Comparison of ENCODE assay signal across 19 cellular contexts in the genomic region with DNA sequence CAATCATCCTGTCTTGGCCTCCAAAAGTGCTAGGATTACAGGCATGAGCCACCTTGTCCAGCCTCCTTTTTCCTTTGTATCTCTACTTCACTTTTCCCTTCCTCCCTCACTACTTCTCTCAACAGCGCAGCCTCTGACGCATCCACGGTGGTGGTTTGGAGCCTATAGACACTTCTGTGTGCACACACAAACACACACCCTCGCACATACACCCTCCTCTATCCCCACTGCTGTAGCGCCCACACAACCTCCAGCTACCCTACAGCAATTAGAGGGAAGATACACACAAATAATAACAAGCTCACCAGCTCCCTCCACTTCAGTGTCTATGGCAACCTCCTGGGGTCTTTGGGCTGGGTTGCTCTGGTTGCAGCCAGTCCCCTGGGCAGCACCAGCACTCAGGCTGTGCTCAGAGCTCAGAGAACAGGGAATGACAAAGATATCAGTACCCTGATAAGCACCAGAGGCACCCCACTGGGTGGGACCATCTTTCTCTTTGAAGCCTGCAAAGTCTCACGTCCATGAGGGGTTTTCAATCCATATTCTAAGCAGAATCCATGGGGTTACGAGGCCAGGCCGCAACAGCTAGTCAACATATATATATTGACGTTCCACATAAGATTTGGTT. TPM values are rescaled to one million over a fixed set of nuclear protein-coding genes. Genes with fewer than 3 reads are reported as not detected.
DNase-seq lines count a peak whose midpoint lies in the region; FAIRE-seq and TF ChIP-seq lines count a peak whose summit lies in the region.
"Had no signal": no experiment of that assay in that cellular context is flagged by ENCODE, and none has a peak within 500 bp of the region (broad histone marks: within the 10 kb centered on the region; RNA-seq: fewer than 3 reads in every experiment).

No MANE protein-coding gene starts in this region.

- no peak overlapping the region for H3K27ac ChIP-seq in CD4-positive, alpha-beta memory T cell (ENCODE audit: low read depth, low read length)
- no peak overlapping the region for H3K27ac ChIP-seq in HEK293 (ENCODE audit: extremely low read depth, low read depth, low read length)
- H3K27ac ChIP-seq in H1 (ENCODE audit: low read depth, low read length) = no peak overlapping the region
- H3K27ac ChIP-seq in neural progenitor cell = no peak overlapping the region
- H3K27ac ChIP-seq: suprapubic skin had no signal

- H3K18ac ChIP-seq in H1 (ENCODE audit: extremely low read depth, low read length) = no peak overlapping the region

- POLR2A ChIA-PET in CD4-positive, alpha-beta memory T cell (lab: Charles Lee; ENCODE audit: partially characterized antibody) = interaction anchor here (0.6 to 7.2 kb wide), 8 partner anchors 11 to 105 kb away, joined by 3 to 52 read pairs (median 11); a partner anchor contains a TSS
- POLR2A ChIA-PET in HEK293 (lab: Yijun Ruan, JAX) (interaction anchor here (0.5 kb wide), 1 partner anchor 81 kb away, joined by 4 read pairs; no protein-coding TSS in a partner anchor), H1 (lab: Charles Lee; ENCODE audit: partially characterized antibody) (interaction anchor here (0.7 to 1.8 kb wide), 2 partner anchors 12 to 105 kb away, joined by 4 to 6 read pairs; a partner anchor contains a TSS)

- no peaks in the 10 kb centered on the region for H3K36me3 ChIP-seq in CD4-positive, alpha-beta memory T cell (ENCODE audit: insufficient read depth, low read length)
- H3K36me3 ChIP-seq in HEK293 (ENCODE audit: control insufficient read depth in 2 of 2, insufficient read depth in 1 of 2, low read length in 2 of 2) (no peaks in the 10 kb centered on the region), H1 (ENCODE audit: control insufficient read depth in 2 of 4, insufficient read depth in 4 of 4, low read length in 3 of 4) (no peaks in the 10 kb centered on the region), neural progenitor cell (no peaks in the 10 kb centered on the region)
- H3K36me3 ChIP-seq: suprapubic skin, vagina had no signal

- TF ChIP-seq CTCF in HEK293 (tag by site-specific recombination; IDR thresholded peaks at IDR 0.05) (no peak), H1 (IDR thresholded peaks at IDR 0.05; ENCODE audit: control extremely low read depth in 1 of 3, insufficient read depth in 1 of 3, low read depth in 1 of 3, low read length in 3 of 3) (no peak), neural progenitor cell (IDR thresholded peaks at IDR 0.05) (no peak), endothelial cell (IDR thresholded peaks at IDR 0.05; ENCODE audit: unreplicated experiment) (no peak)

- no peak overlapping the region for H3K4ac ChIP-seq in H1 (replicated peaks; ENCODE audit: insufficient read length, low read depth, low read length)

- no peak overlapping the region; the same call in 1 of the 2 replicates for H2BK5ac ChIP-seq in H1 (ENCODE audit: low read depth, low read length)

- H2AFZ ChIP-seq in H1 (ENCODE audit: low read length) (no peak overlapping the region), neural progenitor cell (replicated peaks) (no peak overlapping the region)

- no peak overlapping the region for H3K9ac ChIP-seq in H1 (replicated peaks in 1 of 4; ENCODE audit: extremely low read depth in 1 of 4, low read depth in 3 of 4, low read length in 3 of 4)
- no peak overlapping the region for H3K9ac ChIP-seq in neural progenitor cell

- no peak overlapping the region for H4K5ac ChIP-seq in H1 (ENCODE audit: insufficient read length, low read depth, low read length)

- WGBS in H1 (ENCODE audit: extremely low coverage in 1 of 2, insufficient coverage in 1 of 2, insufficient read length in 1 of 2, insufficient replicate concordance in 2 of 2, low coverage in 1 of 2, low lambda C conversion rate in 2 of 2, missing lambda C conversion rate in 1 of 2), 2 experiments = 91% methylated on average over 9 of the region's 9 CpGs; no CpG with 5 or more reads in 1 of the 2 experiments

- H3K79me2 ChIP-seq in H1 (ENCODE audit: control insufficient read depth in 1 of 2, insufficient read depth in 2 of 2, low read length in 2 of 2) (peaks cover 0 to 8% of the 10 kb centered on the region in 2 experiments; a peak in 2 of 4 replicates), neural progenitor cell (ENCODE audit: low read depth) (peaks cover 5% of the 10 kb centered on the region)

- no peaks in the 10 kb centered on the region for H3K27me3 Mint-ChIP-seq in CD4-positive, alpha-beta memory T cell
- H3K27me3 Mint-ChIP-seq in neural progenitor cell (ENCODE audit: insufficient read depth, low read depth) (peaks cover 12% of the 10 kb centered on the region), endothelial cell (ENCODE audit: unreplicated experiment) (peaks cover 15% of the 10 kb centered on the region)
- H3K27me3 Mint-ChIP-seq: activated T-helper 17 cell treated with anti-CD3 and anti-CD28 coated beads, Interleukin-2, amount 50 U/mL, for 72 hours had no signal

- H2BK120ac ChIP-seq in H1 (replicated peaks; ENCODE audit: low read depth, low read length) = no peak overlapping the region

- TF ChIP-seq POLR2A in H1 (IDR thresholded peaks at IDR 0.05; ENCODE audit: control extremely low read depth in 1 of 2, low read depth in 2 of 2, low read length in 2 of 2) = no peak

- peaks cover 9% of the 10 kb centered on the region; the same call in 1 of the 2 replicates for H3K23me2 ChIP-seq in H1 (ENCODE audit: low read depth, low read length)

- H2AK5ac ChIP-seq in H1 (ENCODE audit: low read depth, low read length) = no peak overlapping the region

- H3K4me3 Mint-ChIP-seq in CD4-positive, alpha-beta memory T cell = peak overlapping the region in 1 of 8 donors; percentile 47
- H3K4me3 Mint-ChIP-seq in neural progenitor cell (peak overlapping the region; percentile 41), endothelial cell (ENCODE audit: unreplicated experiment) (no peak overlapping the region)
- H3K4me3 Mint-ChIP-seq: activated T-helper 17 cell treated with anti-CD3 and anti-CD28 coated beads, Interleukin-2, amount 50 U/mL, for 72 hours had no signal

- CTCF ChIA-PET in CD4-positive, alpha-beta memory T cell (lab: Charles Lee; ENCODE audit: partially characterized antibody) = interaction anchor here (1.6 to 20.2 kb wide), 9 partner anchors 9 to 203 kb away, joined by 4 to 726 read pairs (median 17); no protein-coding TSS in a partner anchor
- CTCF ChIA-PET in HEK293 (lab: Yijun Ruan, JAX) = interaction anchor here (0.5 to 11.0 kb wide), 12 partner anchors 9 to 225 kb away, joined by 3 to 267 read pairs (median 3); partner anchors contain the start of gene CHCHD1
- CTCF ChIA-PET in H1 (lab: Charles Lee; ENCODE audit: partially characterized antibody) = interaction anchor here (0.5 to 27.0 kb wide), 7 partner anchors 11 to 268 kb away, joined by 3 to 681 read pairs (median 54); no protein-coding TSS in a partner anchor

- no peak overlapping the region for H3K56ac ChIP-seq in H1 (replicated peaks; ENCODE audit: insufficient read length, low read depth, low read length)

- H3K4me2 ChIP-seq in H1 (ENCODE audit: insufficient read depth in 1 of 2, low read depth in 2 of 2, low read length in 2 of 2) = no peak overlapping the region
- H3K4me2 ChIP-seq in neural progenitor cell = no peak overlapping the region

- H3K27me3 ChIP-seq in CD4-positive, alpha-beta memory T cell (ENCODE audit: insufficient read depth, low read length) = no peaks in the 10 kb centered on the region
- H3K27me3 ChIP-seq in H1 (replicated peaks in 1 of 4; ENCODE audit: control insufficient read depth in 3 of 4, extremely low read depth in 1 of 4, insufficient read depth in 3 of 4, low read length in 3 of 4) = peaks cover 0 to 3% (median 0%) of the 10 kb centered on the region in 4 experiments; a peak in 1 of 7 replicates
- H3K27me3 ChIP-seq in neural progenitor cell = peaks cover 11% of the 10 kb centered on the region
- H3K27me3 ChIP-seq: suprapubic skin, vagina had no signal

- H3K14ac ChIP-seq in H1 (ENCODE audit: insufficient read length) = no peak overlapping the region

- H3K9me3 ChIP-seq in CD4-positive, alpha-beta memory T cell (ENCODE audit: control insufficient read depth in 1 of 2, low read length in 2 of 2) = no peaks in the 10 kb centered on the region
- no peaks in the 10 kb centered on the region for H3K9me3 ChIP-seq in HEK293 (ENCODE audit: control insufficient read depth, insufficient read depth, low read depth, low read length)
- H3K9me3 ChIP-seq in H1 (ENCODE audit: insufficient read depth in 2 of 2, low read depth in 1 of 2, low read length in 1 of 2) = no peaks in the 10 kb centered on the region
- no peaks in the 10 kb centered on the region for H3K9me3 ChIP-seq in neural progenitor cell (ENCODE audit: low read depth)
- H3K9me3 ChIP-seq: suprapubic skin, vagina had no signal

- no peak overlapping the region; the same call in 1 of the 2 replicates for H4K8ac ChIP-seq in H1 (ENCODE audit: extremely low read depth, insufficient read depth, low read length)

- peaks cover 24 to 54% (median 38%) of the 10 kb centered on the region in 4 donors for H3K4me1 Mint-ChIP-seq in CD4-positive, alpha-beta memory T cell
- H3K4me1 Mint-ChIP-seq in neural progenitor cell = peaks cover 11% of the 10 kb centered on the region
- peaks cover 19% of the 10 kb centered on the region for H3K4me1 Mint-ChIP-seq in endothelial cell (ENCODE audit: unreplicated experiment)

- intact Hi-C loops in CD4-positive, alpha-beta memory T cell (cut with micrococcal nuclease) = loop anchor here (2.0 kb wide), 1 partner anchor 63 kb away; no protein-coding TSS in a partner anchor

- H2BK12ac ChIP-seq in H1 (ENCODE audit: low read depth, low read length) = no peak overlapping the region

- H3K27ac Mint-ChIP-seq in CD4-positive, alpha-beta memory T cell = peak overlapping the region; percentile 56 to 99 (median 76)
- H3K27ac Mint-ChIP-seq in neural progenitor cell (no peak overlapping the region), endothelial cell (ENCODE audit: unreplicated experiment) (no peak overlapping the region)
- H3K27ac Mint-ChIP-seq: activated T-helper 17 cell treated with anti-CD3 and anti-CD28 coated beads, Interleukin-2, amount 50 U/mL, for 72 hours had no signal

- H3K4me1 ChIP-seq in CD4-positive, alpha-beta memory T cell (ENCODE audit: insufficient read depth, low read length) = peaks cover 46% of the 10 kb centered on the region
- H3K4me1 ChIP-seq in HEK293 (ENCODE audit: control insufficient read depth, insufficient read depth, low read length) = peaks cover 2% of the 10 kb centered on the region; the same call in 1 of the 2 replicates
- peaks cover 0 to 16% (median 9%) of the 10 kb centered on the region in 4 experiments; a peak in 6 of 7 replicates for H3K4me1 ChIP-seq in H1 (replicated peaks in 1 of 4; ENCODE audit: control insufficient read depth in 3 of 4, insufficient read depth in 4 of 4, low read length in 3 of 4)
- H3K4me1 ChIP-seq in neural progenitor cell = peaks cover 7% of the 10 kb centered on the region

- H4K20me1 ChIP-seq in H1 (replicated peaks in 1 of 2; ENCODE audit: control insufficient read depth in 1 of 2, insufficient read depth in 2 of 2, low read length in 2 of 2) = peaks cover 6 to 8% of the 10 kb centered on the region in 2 experiments
- H4K20me1 ChIP-seq in neural progenitor cell (ENCODE audit: low read depth) = peaks cover 8% of the 10 kb centered on the region

- peak overlapping the region; percentile 0 for H4K91ac ChIP-seq in H1 (replicated peaks; ENCODE audit: insufficient read length, low read length)

- peaks cover 16% of the 10 kb centered on the region for H3F3A ChIP-seq in neural progenitor cell (ENCODE audit: low read depth)

- no peak for TF ChIP-seq EP300 in H1 (IDR thresholded peaks at IDR 0.05; ENCODE audit: borderline replicate concordance in 1 of 2, low read depth in 2 of 2, low read length in 2 of 2)

- H3K23ac ChIP-seq in H1 (ENCODE audit: insufficient read length) = no peak overlapping the region

- peaks cover 0 to 9% of the 10 kb centered on the region in 2 donors for H3K36me3 Mint-ChIP-seq in CD4-positive, alpha-beta memory T cell
- peaks cover 6% of the 10 kb centered on the region for H3K36me3 Mint-ChIP-seq in neural progenitor cell
- H3K36me3 Mint-ChIP-seq in endothelial cell (ENCODE audit: low read depth, unreplicated experiment) = peaks cover 10% of the 10 kb centered on the region

- no peak for FAIRE-seq in H1 (lab: Jason Lieb, UNC)
- FAIRE-seq: GM12878, HTR-8/SVneo had no signal

- no peak overlapping the region for H2BK20ac ChIP-seq in H1 (ENCODE audit: low read length)

- peaks cover 8% of the 10 kb centered on the region for H3K79me1 ChIP-seq in H1 (ENCODE audit: low read depth, low read length)

- no peak overlapping the region for H3K4me3 ChIP-seq in CD4-positive, alpha-beta memory T cell (ENCODE audit: low read length in 2 of 2)
- no peak overlapping the region for H3K4me3 ChIP-seq in HEK293 (ENCODE audit: low read depth, low read length)
- no peak overlapping the region for H3K4me3 ChIP-seq in H1 (ENCODE audit: extremely low read depth in 1 of 4, insufficient read depth in 2 of 4, low read depth in 3 of 4, low read length in 4 of 4)
- no peak overlapping the region for H3K4me3 ChIP-seq in neural progenitor cell
- H3K4me3 ChIP-seq: coronary artery, GM12878, suprapubic skin, vagina had no signal

- DNase-seq in CD4-positive, alpha-beta memory T cell = no peak
- DNase-seq in H1 (ENCODE audit: low read depth in 1 of 2, low spot score in 2 of 2) (no peak), neural progenitor cell (ENCODE audit: low spot score) (no peak), CD1c-positive myeloid dendritic cell (ENCODE audit: extremely low spot score) (no peak), OCI-M1 (lab: John Stamatoyannopoulos, UW) (no peak), endothelial cell (ENCODE audit: low spot score) (no peak)
- DNase-seq: activated CD4-positive, alpha-beta T cell treated with anti-CD3 and anti-CD28 coated beads for 48 hours; glutamatergic neuron; Karpas-422; left cardiac atrium; NCI-H187; NCI-H774 had no signal

- no peaks in the 10 kb centered on the region for H3K9me3 Mint-ChIP-seq in CD4-positive, alpha-beta memory T cell
- H3K9me3 Mint-ChIP-seq in neural progenitor cell (no peaks in the 10 kb centered on the region), endothelial cell (ENCODE audit: unreplicated experiment) (no peaks in the 10 kb centered on the region)
- H3K9me3 Mint-ChIP-seq: activated T-helper 17 cell treated with anti-CD3 and anti-CD28 coated beads, Interleukin-2, amount 50 U/mL, for 72 hours had no signal

- TF ChIP-seq RAD21 in H1 (IDR thresholded peaks at IDR 0.05 in 1 of 2, conservative IDR thresholded peaks at IDR 0.05 in 1 of 2; ENCODE audit: low read depth in 2 of 2, low read length in 2 of 2) = no peak

- H2BK15ac ChIP-seq in H1 (ENCODE audit: low read length) = 0 out of 2 replicates have a peak overlapping the region, but pooled peaks have one; percentile 61

RNA-seq across cellular contexts. Expression of gene CAMK2G, which starts 3.3 kb away (rescaled TPM):
- total RNA-seq in CD4-positive, alpha-beta memory T cell = 10 to 100 TPM; 64.3 to 70.4 TPM
- polyA plus RNA-seq in CD4-positive, alpha-beta memory T cell = 1 to 10 TPM; 3.8 to 7.8 TPM
- 29.9 and 31.7 TPM in 2 replicates for total RNA-seq in H1 (2021; fragmentation: NEBNext Ultra II Directional; extraction: Animal tissue kit (Norgen Biotek cat#: 25700))
- polyA plus RNA-seq in H1 (2011; rRNA removed) = 28.9 and 31.9 TPM in 2 replicates
- polyA plus RNA-seq in H1 (2011; cell fraction: cytosol; rRNA removed) = 37.7 TPM
- polyA plus RNA-seq in H1 (2011; cell fraction: nucleus; rRNA removed) = 77.7 TPM
- 31.3 to 38.7 TPM (median 34.5 TPM) in 4 replicates for polyA plus RNA-seq in H1 (2012, experiment 1 of 2)
- 22.7 TPM for polyA plus RNA-seq in H1 (2012, experiment 2 of 2)
- 23.2 TPM for polyA plus RNA-seq in H1 (2013, experiment 1 of 2)
- polyA plus RNA-seq in H1 (2013, experiment 2 of 2) = 21.7 TPM
- 38.9 and 49.0 TPM in 2 replicates for polyA minus RNA-seq in H1 (2011; rRNA and poly(A)+ RNA removed)
- polyA minus RNA-seq in H1 (2011; cell fraction: cytosol; rRNA and poly(A)+ RNA removed) = 20.9 TPM
- polyA minus RNA-seq in H1 (2011; cell fraction: nucleus; rRNA and poly(A)+ RNA removed) = 32.5 TPM
- total RNA-seq in neural progenitor cell (ENCODE audit: low replicate concordance) (35.0 and 36.6 TPM in 2 replicates), endothelial cell (ENCODE audit: unreplicated experiment) (27.7 TPM)

RNA-seq across cellular contexts. Expression of gene PLAU, which starts 33.3 kb away (rescaled TPM):
- total RNA-seq in CD4-positive, alpha-beta memory T cell = under 1 TPM; 0.64 to 0.91 TPM
- polyA plus RNA-seq in CD4-positive, alpha-beta memory T cell = not detected
- total RNA-seq in H1 (2021; fragmentation: NEBNext Ultra II Directional; extraction: Animal tissue kit (Norgen Biotek cat#: 25700)) = 23.8 and 26.1 TPM in 2 replicates
- 15.8 and 16.2 TPM in 2 replicates for polyA plus RNA-seq in H1 (2011; rRNA removed)
- polyA plus RNA-seq in H1 (2011; cell fraction: cytosol; rRNA removed) = 19.5 TPM
- 21.1 TPM for polyA plus RNA-seq in H1 (2011; cell fraction: nucleus; rRNA removed)
- polyA plus RNA-seq in H1 (2012, experiment 1 of 2) = 19.7 to 29.1 TPM (median 26.3 TPM) in 4 replicates
- polyA plus RNA-seq in H1 (2012, experiment 2 of 2) = 23.8 TPM
- 30.9 TPM for polyA plus RNA-seq in H1 (2013, experiment 1 of 2)
- 32.5 TPM for polyA plus RNA-seq in H1 (2013, experiment 2 of 2)
- polyA minus RNA-seq in H1 (2011; rRNA and poly(A)+ RNA removed) = 9.7 and 10.8 TPM in 2 replicates
- polyA minus RNA-seq in H1 (2011; cell fraction: cytosol; rRNA and poly(A)+ RNA removed) = 6.0 TPM
- polyA minus RNA-seq in H1 (2011; cell fraction: nucleus; rRNA and poly(A)+ RNA removed) = 4.4 TPM
- total RNA-seq in neural progenitor cell (ENCODE audit: low replicate concordance) = 7.6 and 10.7 TPM in 2 replicates
- 19.5 TPM for total RNA-seq in endothelial cell (ENCODE audit: unreplicated experiment)

Comparison
In these comparisons a context has a peak if more than half of its experiments do, and no peak if none do; other contexts are left out.
1. H3K27ac Mint-ChIP-seq: peak in CD4-positive, alpha-beta memory T cell (7 of 7); none in neural progenitor cell (single experiment) and endothelial cell (single experiment).